In genomic region chr10:127980898-127981297, GRCh38 we compare ENCODE assay signal across 27 cellular contexts.
"Had no signal": no experiment of that assay in that cellular context is flagged by ENCODE, and none has a peak within 500 bp of the region (broad histone marks: within the 10 kb centered on the region; RNA-seq: fewer than 3 reads in every experiment).

No MANE protein-coding gene starts in this region.

- H3K4me3 ChIP-seq: neural progenitor cell, ovary, psoas muscle, right lobe of liver, sigmoid colon, stomach, thoracic aorta, thyroid gland, tibial nerve, upper lobe of left lung, vagina had no signal

- H3K4me1 ChIP-seq: neural progenitor cell, parathyroid adenoma, psoas muscle, right lobe of liver had no signal

- H3K9ac ChIP-seq: neural progenitor cell, parathyroid adenoma had no signal

- H3K4me2 ChIP-seq: neural progenitor cell had no signal

- H3K9me3 ChIP-seq: ovary, thoracic aorta, thyroid gland, upper lobe of left lung, vagina had no signal

- H3K36me3 ChIP-seq: neural progenitor cell, ovary, right lobe of liver, sigmoid colon, stomach, thoracic aorta, thyroid gland, tibial nerve, upper lobe of left lung, vagina had no signal

- H3K27ac Mint-ChIP-seq: nephron; neural progenitor cell; progenitor cell of endocrine pancreas; stimulated activated effector memory CD8-positive, alpha-beta T cell treated with anti-CD3 and anti-CD28 coated beads, Interleukin-12 subunit alpha, Interleukin-12 subunit beta, amount 100 ng/mL, for 72 hours; stimulated activated naive B cell treated with anti-CD40 and anti-IgM and Interleukin-4, amounts not matched to agents 10 μg/mL and 1 μg/mL and 100 μg/mL, for 72 hours; stimulated activated naive CD8-positive, alpha-beta T cell treated with anti-CD3 and anti-CD28 coated beads, Interleukin-15, Interleukin-2, amounts not matched to agents 100 ng/mL and 50 ng/mL, for 24 hours had no signal

- DNase-seq: occipital lobe; ovary; posterior cingulate gyrus; psoas muscle; right cardiac atrium; sigmoid colon; small intestine; stimulated activated CD4-positive, alpha-beta T cell treated with anti-CD3 and anti-CD28 coated beads, Interleukin-15, amount 100 ng/mL, for 24 hours; stimulated activated CD4-positive, alpha-beta T cell treated with anti-CD3 and anti-CD28 coated beads, Interleukin-2, amount 100 ng/mL, for 24 hours; stimulated activated CD4-positive, alpha-beta T cell treated with anti-CD3 and anti-CD28 coated beads, Interleukin-2, amount 100 ng/mL, for 48 hours; stimulated activated CD4-positive, alpha-beta T cell treated with anti-CD3 and anti-CD28 coated beads, Interleukin-4, amount 100 ng/mL, for 24 hours; stimulated activated naive B cell treated with anti-CD40 and anti-IgM and Interleukin-4, amounts not matched to agents 10 μg/mL and 1 μg/mL and 100 μg/mL, for 72 hours; stimulated activated naive CD4-positive, alpha-beta T cell treated with Interleukin-2 at 50 U/mL for 16 hours; thyroid gland; trophoblast cell; upper lobe of left lung had no signal

- H2AFZ ChIP-seq: neural progenitor cell, parathyroid adenoma had no signal

- H3K4me3 Mint-ChIP-seq: nephron; neural progenitor cell; stimulated activated effector memory CD8-positive, alpha-beta T cell treated with anti-CD3 and anti-CD28 coated beads, Interleukin-12 subunit alpha, Interleukin-12 subunit beta, amount 100 ng/mL, for 72 hours; stimulated activated naive B cell treated with anti-CD40 and anti-IgM and Interleukin-4, amounts not matched to agents 10 μg/mL and 1 μg/mL and 100 μg/mL, for 72 hours; stimulated activated naive CD8-positive, alpha-beta T cell treated with anti-CD3 and anti-CD28 coated beads, Interleukin-15, Interleukin-2, amounts not matched to agents 100 ng/mL and 50 ng/mL, for 24 hours had no signal

- ATAC-seq: psoas muscle; right cardiac atrium; right lobe of liver; stimulated activated effector memory CD8-positive, alpha-beta T cell treated with anti-CD3 and anti-CD28 coated beads, Interleukin-12 subunit alpha, Interleukin-12 subunit beta, amount 100 ng/mL, for 72 hours; stimulated activated naive B cell treated with anti-CD40 and anti-IgM and Interleukin-4, amounts not matched to agents 10 μg/mL and 1 μg/mL and 100 μg/mL, for 72 hours had no signal

- H3K36me3 Mint-ChIP-seq: neural progenitor cell; stimulated activated effector memory CD8-positive, alpha-beta T cell treated with anti-CD3 and anti-CD28 coated beads, Interleukin-12 subunit alpha, Interleukin-12 subunit beta, amount 100 ng/mL, for 72 hours; stimulated activated naive B cell treated with anti-CD40 and anti-IgM and Interleukin-4, amounts not matched to agents 10 μg/mL and 1 μg/mL and 100 μg/mL, for 72 hours had no signal

- H3K27ac ChIP-seq: neural progenitor cell, ovary, parathyroid adenoma, psoas muscle, right lobe of liver, sigmoid colon, stomach, thoracic aorta, thyroid gland, tibial nerve, upper lobe of left lung, vagina had no signal

- H3K79me2 ChIP-seq: parathyroid adenoma had no signal

- H3K27me3 ChIP-seq: neural progenitor cell, ovary, right lobe of liver, sigmoid colon, stomach, thyroid gland, tibial nerve, upper lobe of left lung, vagina had no signal
